ENCODE assay signal across 1 cellular context in the genomic region with DNA sequence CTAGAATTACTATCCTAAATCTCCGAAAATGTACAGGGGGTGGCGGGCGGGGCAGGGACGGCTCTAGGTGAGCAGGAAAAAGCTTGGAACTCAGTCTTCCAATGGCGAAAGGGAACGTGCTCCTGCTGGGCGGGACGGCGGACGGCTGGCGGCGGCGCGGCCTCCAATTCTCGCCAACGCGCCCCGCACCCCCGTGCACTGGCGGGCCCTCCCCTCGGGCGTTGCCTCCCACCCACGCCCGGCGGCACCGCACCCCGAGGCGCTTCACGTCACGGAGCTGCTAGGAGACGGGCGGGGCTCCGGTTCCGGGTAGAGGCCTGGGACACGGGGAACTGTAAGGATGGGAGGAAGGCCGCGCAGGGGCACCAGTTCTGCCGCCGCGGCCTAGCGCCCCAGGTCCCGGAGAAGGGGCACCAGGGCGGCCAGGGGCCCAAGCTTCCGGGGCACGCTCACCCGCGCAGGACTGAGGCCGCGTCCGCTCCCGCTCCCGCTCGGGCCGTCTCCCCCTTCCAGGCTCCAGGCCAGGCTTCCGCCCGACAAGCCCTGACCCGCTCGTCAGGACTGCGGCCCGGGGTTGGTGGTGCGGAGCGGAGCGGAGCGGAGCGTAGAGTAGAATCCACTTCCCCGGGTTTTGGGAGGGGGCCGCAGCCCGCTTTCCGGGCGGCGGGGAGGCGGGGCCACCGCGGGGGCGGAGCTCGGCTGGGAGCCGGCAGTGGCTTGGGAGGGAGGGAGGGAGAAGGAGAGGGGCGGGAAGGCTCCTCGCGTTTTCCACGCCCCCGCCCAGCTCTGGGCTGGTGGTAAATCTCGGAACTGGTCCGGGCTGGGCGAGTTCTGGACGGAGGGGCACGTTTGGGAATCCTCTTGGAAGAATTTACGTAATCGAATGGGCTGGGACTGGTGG.
TF ChIP-seq lines count a peak whose summit lies in the region.

A gene (minus strand): TSS at position 594 of the 901 bp plus-strand sequence. CDS start 3,167 bp downstream, outside the sequence.

TF ChIP-seq in H1, 55 proteins besides CTCF, POLR2A, EP300 and RAD21 (continues in another document):
- TF ChIP-seq POLR2AphosphoS5 (IDR thresholded peaks at IDR 0.05; ENCODE audit: low read depth, low read length) (peak; percentile 78), JUN (IDR thresholded peaks at IDR 0.05; ENCODE audit: low read depth, low read length) (0 out of 2 replicates have a peak, but pooled peaks have one; percentile 2), KDM5A (IDR thresholded peaks at IDR 0.05; ENCODE audit: low read length) (no peak), CBX8 (IDR thresholded peaks at IDR 0.05; ENCODE audit: borderline replicate concordance, low read depth, low read length) (no peak), SUZ12 (IDR thresholded peaks at IDR 0.05; ENCODE audit: low read length) (peak; percentile 27; the same call in 1 of the 2 replicates), ASH2L (IDR thresholded peaks at IDR 0.05; ENCODE audit: low read length) (peak; percentile 99), HDAC2 (IDR thresholded peaks at IDR 0.05; ENCODE audit: borderline replicate concordance in 1 of 2, low read depth in 2 of 2, low read length in 2 of 2) (0 out of 4 replicates have a peak, but pooled peaks of 1 of the 2 experiments have one; percentile 7), RFX5 (IDR thresholded peaks at IDR 0.05; ENCODE audit: borderline replicate concordance, low read depth, low read length) (peak; percentile 33; the same call in 1 of the 2 replicates), EGR1 (IDR thresholded peaks at IDR 0.05; ENCODE audit: borderline replicate concordance, low read depth, low read length) (peak; percentile 86), EZH2 (IDR thresholded peaks at IDR 0.05; ENCODE audit: low read depth, low read length, severe bottlenecking) (no peak), NANOG (IDR thresholded peaks at IDR 0.05; ENCODE audit: insufficient read depth, low read depth, low read length, poor library complexity, severe bottlenecking) (no peak), PHF8 (conservative IDR thresholded peaks at IDR 0.05; ENCODE audit: low read depth, low read length) (peak; percentile 96), KDM4A (IDR thresholded peaks at IDR 0.05; ENCODE audit: low read depth, low read length, severe bottlenecking) (peak; percentile 75), BACH1 (IDR thresholded peaks at IDR 0.05; ENCODE audit: low read length) (peak; percentile 26), SP1 (IDR thresholded peaks at IDR 0.05; ENCODE audit: low read depth, low read length) (peak; percentile 95), GTF2F1 (IDR thresholded peaks at IDR 0.05; ENCODE audit: borderline replicate concordance, low read depth, low read length) (no peak), RNF2 (IDR thresholded peaks at IDR 0.05; ENCODE audit: borderline replicate concordance, low read depth, low read length, missing control alignments, poor library complexity, severe bottlenecking) (no peak), CTBP2 (IDR thresholded peaks at IDR 0.05; ENCODE audit: borderline replicate concordance, insufficient read depth, insufficient read length, low read length) (no peak), TBP (IDR thresholded peaks at IDR 0.05; ENCODE audit: low read depth, low read length) (peak; percentile 68; the same call in 1 of the 2 replicates), SP4 (IDR thresholded peaks at IDR 0.05; ENCODE audit: low read length) (no peak), CBX5 (IDR thresholded peaks at IDR 0.05; ENCODE audit: low read depth, low read length) (no peak), SIN3A (conservative IDR thresholded peaks at IDR 0.05 in 1 of 2, IDR thresholded peaks at IDR 0.05 in 1 of 2; ENCODE audit: low read depth in 1 of 2, low read length in 2 of 2) (peak; percentile 15 to 61; a peak in 3 of 4 replicates), JUND (IDR thresholded peaks at IDR 0.05; ENCODE audit: low read length) (0 out of 2 replicates have a peak, but pooled peaks have one; percentile 22), CEBPB (IDR thresholded peaks at IDR 0.05; ENCODE audit: low read depth, low read length) (peak; percentile 76), RBBP5 (IDR thresholded peaks at IDR 0.05; ENCODE audit: borderline replicate concordance, low read depth, low read length) (no peak; the same call in 1 of the 2 replicates), GABPA (IDR thresholded peaks at IDR 0.05; ENCODE audit: borderline replicate concordance, insufficient read depth, low read length) (no peak), KDM1A (IDR thresholded peaks at IDR 0.05; ENCODE audit: borderline replicate concordance, low read length) (no peak), ZNF274 (IDR thresholded peaks at IDR 0.05; ENCODE audit: borderline replicate concordance, extremely low read depth, low read length) (no peak), RXRA (IDR thresholded peaks at IDR 0.05; ENCODE audit: insufficient read depth, low read depth, low read length) (no peak), SIX5 (IDR thresholded peaks at IDR 0.05; ENCODE audit: low read depth, low read length) (no peak), TAF1 (IDR thresholded peaks at IDR 0.05; ENCODE audit: low read depth, low read length) (peak; percentile 83), TEAD4 (IDR thresholded peaks at IDR 0.05; ENCODE audit: low read depth, low read length) (peak; percentile 29; the same call in 1 of the 2 replicates), SP2 (IDR thresholded peaks at IDR 0.05; ENCODE audit: low read length) (no peak), MAFK (IDR thresholded peaks at IDR 0.05; ENCODE audit: low read depth, low read length) (no peak), SAP30 (IDR thresholded peaks at IDR 0.05; ENCODE audit: insufficient read depth, insufficient replicate concordance, low read length) (no peak), TCF12 (IDR thresholded peaks at IDR 0.05; ENCODE audit: low read depth, low read length) (no peak), TAF7 (optimal IDR thresholded peaks at IDR 0.05; ENCODE audit: borderline replicate concordance, low read depth, low read length) (peak; percentile 78), BCL11A (IDR thresholded peaks at IDR 0.05; ENCODE audit: low read depth in 2 of 2, low read length in 2 of 2) (no peak), NRF1 (IDR thresholded peaks at IDR 0.05; ENCODE audit: low read depth, low read length) (no peak), YY1 (IDR thresholded peaks at IDR 0.05; ENCODE audit: low read depth, low read length) (peak; percentile 58), CREB1 (IDR thresholded peaks at IDR 0.05) (peak; percentile 53), HDAC6 (IDR thresholded peaks at IDR 0.05; ENCODE audit: low read depth, low read length) (no peak), SIRT6 (IDR thresholded peaks at IDR 0.05; ENCODE audit: low read length) (no peak), FOSL1 (IDR thresholded peaks at IDR 0.05; ENCODE audit: insufficient read depth, low read depth, low read length) (no peak), CHD1 (IDR thresholded peaks at IDR 0.05; ENCODE audit: low read depth, low read length) (no peak), CHD2 (IDR thresholded peaks at IDR 0.05; ENCODE audit: low read length) (no peak; the same call in 1 of the 2 replicates), BRCA1 (IDR thresholded peaks at IDR 0.05; ENCODE audit: low read depth, low read length) (no peak)
- TF ChIP-seq, protein P1, sequence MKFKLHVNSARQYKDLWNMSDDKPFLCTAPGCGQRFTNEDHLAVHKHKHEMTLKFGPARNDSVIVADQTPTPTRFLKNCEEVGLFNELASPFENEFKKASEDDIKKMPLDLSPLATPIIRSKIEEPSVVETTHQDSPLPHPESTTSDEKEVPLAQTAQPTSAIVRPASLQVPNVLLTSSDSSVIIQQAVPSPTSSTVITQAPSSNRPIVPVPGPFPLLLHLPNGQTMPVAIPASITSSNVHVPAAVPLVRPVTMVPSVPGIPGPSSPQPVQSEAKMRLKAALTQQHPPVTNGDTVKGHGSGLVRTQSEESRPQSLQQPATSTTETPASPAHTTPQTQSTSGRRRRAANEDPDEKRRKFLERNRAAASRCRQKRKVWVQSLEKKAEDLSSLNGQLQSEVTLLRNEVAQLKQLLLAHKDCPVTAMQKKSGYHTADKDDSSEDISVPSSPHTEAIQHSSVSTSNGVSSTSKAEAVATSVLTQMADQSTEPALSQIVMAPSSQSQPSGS (IDR thresholded peaks at IDR 0.05; ENCODE audit: low read length): no peak
- TF ChIP-seq, protein P2, sequence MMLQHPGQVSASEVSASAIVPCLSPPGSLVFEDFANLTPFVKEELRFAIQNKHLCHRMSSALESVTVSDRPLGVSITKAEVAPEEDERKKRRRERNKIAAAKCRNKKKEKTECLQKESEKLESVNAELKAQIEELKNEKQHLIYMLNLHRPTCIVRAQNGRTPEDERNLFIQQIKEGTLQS (IDR thresholded peaks at IDR 0.05; ENCODE audit: insufficient read depth, low read depth, low read length): no peak
- TF ChIP-seq, protein P3, sequence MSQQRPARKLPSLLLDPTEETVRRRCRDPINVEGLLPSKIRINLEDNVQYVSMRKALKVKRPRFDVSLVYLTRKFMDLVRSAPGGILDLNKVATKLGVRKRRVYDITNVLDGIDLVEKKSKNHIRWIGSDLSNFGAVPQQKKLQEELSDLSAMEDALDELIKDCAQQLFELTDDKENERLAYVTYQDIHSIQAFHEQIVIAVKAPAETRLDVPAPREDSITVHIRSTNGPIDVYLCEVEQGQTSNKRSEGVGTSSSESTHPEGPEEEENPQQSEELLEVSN (IDR thresholded peaks at IDR 0.05): peak; percentile 81
- TF ChIP-seq, protein P4, sequence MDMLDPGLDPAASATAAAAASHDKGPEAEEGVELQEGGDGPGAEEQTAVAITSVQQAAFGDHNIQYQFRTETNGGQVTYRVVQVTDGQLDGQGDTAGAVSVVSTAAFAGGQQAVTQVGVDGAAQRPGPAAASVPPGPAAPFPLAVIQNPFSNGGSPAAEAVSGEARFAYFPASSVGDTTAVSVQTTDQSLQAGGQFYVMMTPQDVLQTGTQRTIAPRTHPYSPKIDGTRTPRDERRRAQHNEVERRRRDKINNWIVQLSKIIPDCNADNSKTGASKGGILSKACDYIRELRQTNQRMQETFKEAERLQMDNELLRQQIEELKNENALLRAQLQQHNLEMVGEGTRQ (IDR thresholded peaks at IDR 0.05; ENCODE audit: low read length): no peak
- TF ChIP-seq, protein P5, sequence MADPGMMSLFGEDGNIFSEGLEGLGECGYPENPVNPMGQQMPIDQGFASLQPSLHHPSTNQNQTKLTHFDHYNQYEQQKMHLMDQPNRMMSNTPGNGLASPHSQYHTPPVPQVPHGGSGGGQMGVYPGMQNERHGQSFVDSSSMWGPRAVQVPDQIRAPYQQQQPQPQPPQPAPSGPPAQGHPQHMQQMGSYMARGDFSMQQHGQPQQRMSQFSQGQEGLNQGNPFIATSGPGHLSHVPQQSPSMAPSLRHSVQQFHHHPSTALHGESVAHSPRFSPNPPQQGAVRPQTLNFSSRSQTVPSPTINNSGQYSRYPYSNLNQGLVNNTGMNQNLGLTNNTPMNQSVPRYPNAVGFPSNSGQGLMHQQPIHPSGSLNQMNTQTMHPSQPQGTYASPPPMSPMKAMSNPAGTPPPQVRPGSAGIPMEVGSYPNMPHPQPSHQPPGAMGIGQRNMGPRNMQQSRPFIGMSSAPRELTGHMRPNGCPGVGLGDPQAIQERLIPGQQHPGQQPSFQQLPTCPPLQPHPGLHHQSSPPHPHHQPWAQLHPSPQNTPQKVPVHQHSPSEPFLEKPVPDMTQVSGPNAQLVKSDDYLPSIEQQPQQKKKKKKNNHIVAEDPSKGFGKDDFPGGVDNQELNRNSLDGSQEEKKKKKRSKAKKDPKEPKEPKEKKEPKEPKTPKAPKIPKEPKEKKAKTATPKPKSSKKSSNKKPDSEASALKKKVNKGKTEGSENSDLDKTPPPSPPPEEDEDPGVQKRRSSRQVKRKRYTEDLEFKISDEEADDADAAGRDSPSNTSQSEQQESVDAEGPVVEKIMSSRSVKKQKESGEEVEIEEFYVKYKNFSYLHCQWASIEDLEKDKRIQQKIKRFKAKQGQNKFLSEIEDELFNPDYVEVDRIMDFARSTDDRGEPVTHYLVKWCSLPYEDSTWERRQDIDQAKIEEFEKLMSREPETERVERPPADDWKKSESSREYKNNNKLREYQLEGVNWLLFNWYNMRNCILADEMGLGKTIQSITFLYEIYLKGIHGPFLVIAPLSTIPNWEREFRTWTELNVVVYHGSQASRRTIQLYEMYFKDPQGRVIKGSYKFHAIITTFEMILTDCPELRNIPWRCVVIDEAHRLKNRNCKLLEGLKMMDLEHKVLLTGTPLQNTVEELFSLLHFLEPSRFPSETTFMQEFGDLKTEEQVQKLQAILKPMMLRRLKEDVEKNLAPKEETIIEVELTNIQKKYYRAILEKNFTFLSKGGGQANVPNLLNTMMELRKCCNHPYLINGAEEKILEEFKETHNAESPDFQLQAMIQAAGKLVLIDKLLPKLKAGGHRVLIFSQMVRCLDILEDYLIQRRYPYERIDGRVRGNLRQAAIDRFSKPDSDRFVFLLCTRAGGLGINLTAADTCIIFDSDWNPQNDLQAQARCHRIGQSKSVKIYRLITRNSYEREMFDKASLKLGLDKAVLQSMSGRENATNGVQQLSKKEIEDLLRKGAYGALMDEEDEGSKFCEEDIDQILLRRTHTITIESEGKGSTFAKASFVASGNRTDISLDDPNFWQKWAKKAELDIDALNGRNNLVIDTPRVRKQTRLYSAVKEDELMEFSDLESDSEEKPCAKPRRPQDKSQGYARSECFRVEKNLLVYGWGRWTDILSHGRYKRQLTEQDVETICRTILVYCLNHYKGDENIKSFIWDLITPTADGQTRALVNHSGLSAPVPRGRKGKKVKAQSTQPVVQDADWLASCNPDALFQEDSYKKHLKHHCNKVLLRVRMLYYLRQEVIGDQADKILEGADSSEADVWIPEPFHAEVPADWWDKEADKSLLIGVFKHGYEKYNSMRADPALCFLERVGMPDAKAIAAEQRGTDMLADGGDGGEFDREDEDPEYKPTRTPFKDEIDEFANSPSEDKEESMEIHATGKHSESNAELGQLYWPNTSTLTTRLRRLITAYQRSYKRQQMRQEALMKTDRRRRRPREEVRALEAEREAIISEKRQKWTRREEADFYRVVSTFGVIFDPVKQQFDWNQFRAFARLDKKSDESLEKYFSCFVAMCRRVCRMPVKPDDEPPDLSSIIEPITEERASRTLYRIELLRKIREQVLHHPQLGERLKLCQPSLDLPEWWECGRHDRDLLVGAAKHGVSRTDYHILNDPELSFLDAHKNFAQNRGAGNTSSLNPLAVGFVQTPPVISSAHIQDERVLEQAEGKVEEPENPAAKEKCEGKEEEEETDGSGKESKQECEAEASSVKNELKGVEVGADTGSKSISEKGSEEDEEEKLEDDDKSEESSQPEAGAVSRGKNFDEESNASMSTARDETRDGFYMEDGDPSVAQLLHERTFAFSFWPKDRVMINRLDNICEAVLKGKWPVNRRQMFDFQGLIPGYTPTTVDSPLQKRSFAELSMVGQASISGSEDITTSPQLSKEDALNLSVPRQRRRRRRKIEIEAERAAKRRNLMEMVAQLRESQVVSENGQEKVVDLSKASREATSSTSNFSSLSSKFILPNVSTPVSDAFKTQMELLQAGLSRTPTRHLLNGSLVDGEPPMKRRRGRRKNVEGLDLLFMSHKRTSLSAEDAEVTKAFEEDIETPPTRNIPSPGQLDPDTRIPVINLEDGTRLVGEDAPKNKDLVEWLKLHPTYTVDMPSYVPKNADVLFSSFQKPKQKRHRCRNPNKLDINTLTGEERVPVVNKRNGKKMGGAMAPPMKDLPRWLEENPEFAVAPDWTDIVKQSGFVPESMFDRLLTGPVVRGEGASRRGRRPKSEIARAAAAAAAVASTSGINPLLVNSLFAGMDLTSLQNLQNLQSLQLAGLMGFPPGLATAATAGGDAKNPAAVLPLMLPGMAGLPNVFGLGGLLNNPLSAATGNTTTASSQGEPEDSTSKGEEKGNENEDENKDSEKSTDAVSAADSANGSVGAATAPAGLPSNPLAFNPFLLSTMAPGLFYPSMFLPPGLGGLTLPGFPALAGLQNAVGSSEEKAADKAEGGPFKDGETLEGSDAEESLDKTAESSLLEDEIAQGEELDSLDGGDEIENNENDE (IDR thresholded peaks at IDR 0.05; ENCODE audit: insufficient replicate concordance, low read length): no peak
- TF ChIP-seq, protein P6, sequence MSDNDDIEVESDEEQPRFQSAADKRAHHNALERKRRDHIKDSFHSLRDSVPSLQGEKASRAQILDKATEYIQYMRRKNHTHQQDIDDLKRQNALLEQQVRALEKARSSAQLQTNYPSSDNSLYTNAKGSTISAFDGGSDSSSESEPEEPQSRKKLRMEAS (IDR thresholded peaks at IDR 0.05): peak; percentile 81
